ENCODE assay signal across 8 cellular contexts in the genomic region with DNA sequence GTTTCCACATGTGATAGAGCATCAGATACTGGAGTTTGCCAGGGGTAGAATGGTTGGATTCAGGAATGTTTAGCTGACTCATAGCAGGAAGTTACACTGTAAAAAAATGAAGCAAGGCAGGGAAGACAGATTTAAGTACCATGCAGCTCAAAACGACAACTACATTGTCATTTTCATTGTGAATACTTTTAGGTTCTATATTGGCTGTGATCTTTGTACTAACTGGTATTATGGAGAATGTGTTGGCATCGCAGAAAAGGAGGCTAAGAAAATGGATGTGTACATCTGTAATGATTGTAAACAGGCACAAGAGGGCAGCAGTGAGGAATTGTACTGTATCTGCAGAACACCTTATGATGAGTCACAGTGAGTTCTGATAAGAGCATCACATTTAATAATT. TPM values are rescaled to one million over a fixed set of nuclear protein-coding genes. Genes with fewer than 3 reads are reported as not detected.
DNase-seq lines count a peak whose midpoint lies in the region; ATAC-seq, FAIRE-seq and TF ChIP-seq lines count a peak whose summit lies in the region.
"Not testable (repeated sequence)": the region's sequence is repeated elsewhere in the genome, so short reads cannot be mapped to it uniquely, and the experiment has no call there.

No MANE protein-coding gene starts in this region.

- not testable (repeated sequence) for H3K27me3 ChIP-seq in CD4-positive, alpha-beta memory T cell (ENCODE audit: insufficient read depth, low read length); lung (ENCODE audit: control insufficient read depth, insufficient read depth)

- not testable (repeated sequence) for H3K9me3 ChIP-seq in CD4-positive, alpha-beta memory T cell (ENCODE audit: control insufficient read depth in 1 of 2, low read length in 2 of 2); lung (ENCODE audit: control insufficient read depth in 2 of 2, insufficient read depth in 1 of 2, low read length in 1 of 2)

- FAIRE-seq in endometrium (lab: Jason Lieb, UNC): peak; percentile 59

- TF ChIP-seq CTCF in lung (IDR thresholded peaks at IDR 0.05; ENCODE audit: control extremely low read depth, extremely low read depth): peak; percentile 51

- CTCF ChIA-PET in CD4-positive, alpha-beta memory T cell (lab: Charles Lee; ENCODE audit: partially characterized antibody): interaction anchor here (0.6 to 2.6 kb wide), 6 partner anchors 11 to 1243 kb away, joined by 3 to 10 read pairs (median 4); no protein-coding TSS in a partner anchor
- CTCF ChIA-PET in activated CD8-positive, alpha-beta memory T cell treated with anti-CD3 and anti-CD28 coated beads, Interleukin-2, amount 10 ng/mL, durations not matched to agents 7 days and 5 days (lab: Charles Lee): interaction anchor here (0.7 to 0.9 kb wide), 4 partner anchors 11 to 173 kb away, joined by 3 to 6 read pairs (median 4); no protein-coding TSS in a partner anchor

- not testable (repeated sequence) for H3K4me1 ChIP-seq in CD4-positive, alpha-beta memory T cell (ENCODE audit: insufficient read depth, low read length); lung (ENCODE audit: control insufficient read depth in 2 of 2, insufficient read depth in 2 of 2, low read length in 2 of 2)

- 0 to 2% methylated on average over 2 of the region's 2 CpGs for WGBS in lung, 2 donors

- not testable (repeated sequence) for H3K27me3 Mint-ChIP-seq in CD4-positive, alpha-beta memory T cell; activated CD8-positive, alpha-beta memory T cell treated with anti-CD3 and anti-CD28 coated beads, Interleukin-2, amount 10 ng/mL, durations not matched to agents 7 days and 5 days

- not testable (repeated sequence) for H3K9me3 Mint-ChIP-seq in CD4-positive, alpha-beta memory T cell; activated CD8-positive, alpha-beta memory T cell treated with anti-CD3 and anti-CD28 coated beads, Interleukin-2, amount 10 ng/mL, durations not matched to agents 7 days and 5 days (ENCODE audit: low read depth)

- H3K27ac Mint-ChIP-seq in CD4-positive, alpha-beta memory T cell: peak overlapping the region in 2 of 7 donors; percentile 1 to 39
- H3K27ac Mint-ChIP-seq in activated CD8-positive, alpha-beta memory T cell treated with anti-CD3 and anti-CD28 coated beads, Interleukin-2, amount 10 ng/mL, durations not matched to agents 7 days and 5 days: peak overlapping the region; percentile 7

- H3K4me3 Mint-ChIP-seq in CD4-positive, alpha-beta memory T cell: peak overlapping the region in 1 of 8 donors; percentile 10
- not testable (repeated sequence) for H3K4me3 Mint-ChIP-seq in activated CD8-positive, alpha-beta memory T cell treated with anti-CD3 and anti-CD28 coated beads, Interleukin-2, amount 10 ng/mL, durations not matched to agents 7 days and 5 days

- intact Hi-C loops in CD4-positive, alpha-beta memory T cell (cut with micrococcal nuclease): loop anchor here (2.0 to 5.0 kb wide), 2 partner anchors 35 to 271 kb away; no protein-coding TSS in a partner anchor

- not testable (repeated sequence) for H3K36me3 Mint-ChIP-seq in CD4-positive, alpha-beta memory T cell; activated CD8-positive, alpha-beta memory T cell treated with anti-CD3 and anti-CD28 coated beads, Interleukin-2, amount 10 ng/mL, durations not matched to agents 7 days and 5 days

- DNase-seq in CD4-positive, alpha-beta memory T cell: peak; percentile 74 to 77 (median 76)
- DNase-seq in NCI-H1092 (lab: John Stamatoyannopoulos, UW): peak; percentile 60
- DNase-seq in RKO (ENCODE audit: low spot score): peak; percentile 79
- DNase-seq in activated CD8-positive, alpha-beta memory T cell treated with anti-CD3 and anti-CD28 coated beads, Interleukin-2, amount 10 ng/mL, durations not matched to agents 7 days and 5 days: peak; percentile 75
- DNase-seq in lung (ENCODE audit: low spot score): peak; percentile 61
- peak in 2 of 3 donors; percentile 35 to 52 for DNase-seq in stimulated activated CD4-positive, alpha-beta T cell treated with anti-CD3 and anti-CD28 coated beads, TNF-alpha, amount 100 ng/mL, for 1 hour (ENCODE audit: low read depth in 3 of 3, low spot score in 1 of 3)

- not testable (repeated sequence) for H3K27ac ChIP-seq in CD4-positive, alpha-beta memory T cell (ENCODE audit: low read depth, low read length); lung (ENCODE audit: low read depth in 1 of 2, low read length in 1 of 2)

- H3K4me3 ChIP-seq in CD4-positive, alpha-beta memory T cell (ENCODE audit: low read length in 2 of 2); lung: not testable (repeated sequence)

- peak; percentile 51 for ATAC-seq in GM21576 (IDR thresholded peaks at IDR 0.05; ENCODE audit: unreplicated experiment)
- ATAC-seq in activated CD8-positive, alpha-beta memory T cell treated with anti-CD3 and anti-CD28 coated beads, Interleukin-2, amount 10 ng/mL, durations not matched to agents 7 days and 5 days: peak; percentile 87
- peak; percentile 86 for ATAC-seq in lung (ENCODE audit: insufficient read depth, low FRiP score)

- peaks cover 6 to 23% (median 11%) of the 10 kb centered on the region in 4 donors for H3K4me1 Mint-ChIP-seq in CD4-positive, alpha-beta memory T cell
- peaks cover 23% of the 10 kb centered on the region for H3K4me1 Mint-ChIP-seq in activated CD8-positive, alpha-beta memory T cell treated with anti-CD3 and anti-CD28 coated beads, Interleukin-2, amount 10 ng/mL, durations not matched to agents 7 days and 5 days

- not testable (repeated sequence) for H3K36me3 ChIP-seq in CD4-positive, alpha-beta memory T cell (ENCODE audit: insufficient read depth, low read length); lung (ENCODE audit: control insufficient read depth in 2 of 2, insufficient read depth in 2 of 2, low read length in 2 of 2)

- POLR2A ChIA-PET in CD4-positive, alpha-beta memory T cell (lab: Charles Lee; ENCODE audit: partially characterized antibody): not testable (repeated sequence)

RNA-seq across cellular contexts. Expression of a gene that starts 8.2 kb away (rescaled TPM):
- total RNA-seq in CD4-positive, alpha-beta memory T cell: 10 to 100 TPM; 36.4 to 42.8 TPM
- 1 to 10 TPM in 1 of 2 donors, under 1 TPM in 1; 0.60 to 2.5 TPM for polyA plus RNA-seq in CD4-positive, alpha-beta memory T cell
- total RNA-seq in activated CD8-positive, alpha-beta memory T cell treated with anti-CD3 and anti-CD28 coated beads, Interleukin-2, amount 10 ng/mL, durations not matched to agents 7 days and 5 days: 10 to 100 TPM; 12.6 to 22.5 TPM
- 10 to 100 TPM; 11.9 to 19.7 TPM for total RNA-seq in lung
- 1 to 10 TPM; 1.1 to 3.4 TPM for polyA plus RNA-seq in lung
